14 cellular contexts compared by ENCODE assay signal in genomic region chr11:124930799-124931198, GRCh38.
DNase-seq lines count a peak whose midpoint lies in the region; ATAC-seq and TF ChIP-seq lines count a peak whose summit lies in the region.
"Had no signal": no experiment of that assay in that cellular context is flagged by ENCODE, and none has a peak within 500 bp of the region (broad histone marks: within the 10 kb centered on the region; RNA-seq: fewer than 3 reads in every experiment).

No MANE protein-coding gene starts in this region.

- ATAC-seq in GM19043 (IDR thresholded peaks at IDR 0.05; ENCODE audit: low read depth, unreplicated experiment) (peak; percentile 93), HG02642 (IDR thresholded peaks at IDR 0.05; ENCODE audit: poor library complexity, unreplicated experiment) (peak; percentile 48), HG03558 (IDR thresholded peaks at IDR 0.05; ENCODE audit: extremely low read depth, unreplicated experiment) (peak; percentile 83)
- ATAC-seq: sciatic nerve had no signal

- no peak for TF ChIP-seq CTCF in GM13976 (IDR thresholded peaks at IDR 0.05; ENCODE audit: borderline replicate concordance, control extremely low read depth, extremely low read depth, insufficient read depth, missing control alignments)

- in situ Hi-C loops in GM13976 (cut with MboI; ENCODE audit: low sequenced_read_pairs, unreplicated experiment): no loop called here

- DNase-seq in GM13976 (ENCODE audit: low spot score) (peak; percentile 34), Ammon's horn (ENCODE audit: low spot score) (no peak), SW 1271 (lab: John Stamatoyannopoulos, UW) (no peak), NCI-H510A treated with DMSO at 0.1 percent for 48 hours (lab: John Stamatoyannopoulos, UW) (no peak)
- no peak for DNase-seq in stimulated activated CD4-positive, alpha-beta T cell treated with anti-CD3 and anti-CD28 coated beads, Interleukin-2, amount 100 ng/mL, for 24 hours
- DNase-seq: activated naive CD4-positive, alpha-beta T cell treated with anti-CD3 and anti-CD28 coated beads for 36 hours; C1 segment of cervical spinal cord; KG1; SHP77; upper lobe of left lung had no signal
